Comparison of ENCODE assay signal across 13 cellular contexts in the genomic region with DNA sequence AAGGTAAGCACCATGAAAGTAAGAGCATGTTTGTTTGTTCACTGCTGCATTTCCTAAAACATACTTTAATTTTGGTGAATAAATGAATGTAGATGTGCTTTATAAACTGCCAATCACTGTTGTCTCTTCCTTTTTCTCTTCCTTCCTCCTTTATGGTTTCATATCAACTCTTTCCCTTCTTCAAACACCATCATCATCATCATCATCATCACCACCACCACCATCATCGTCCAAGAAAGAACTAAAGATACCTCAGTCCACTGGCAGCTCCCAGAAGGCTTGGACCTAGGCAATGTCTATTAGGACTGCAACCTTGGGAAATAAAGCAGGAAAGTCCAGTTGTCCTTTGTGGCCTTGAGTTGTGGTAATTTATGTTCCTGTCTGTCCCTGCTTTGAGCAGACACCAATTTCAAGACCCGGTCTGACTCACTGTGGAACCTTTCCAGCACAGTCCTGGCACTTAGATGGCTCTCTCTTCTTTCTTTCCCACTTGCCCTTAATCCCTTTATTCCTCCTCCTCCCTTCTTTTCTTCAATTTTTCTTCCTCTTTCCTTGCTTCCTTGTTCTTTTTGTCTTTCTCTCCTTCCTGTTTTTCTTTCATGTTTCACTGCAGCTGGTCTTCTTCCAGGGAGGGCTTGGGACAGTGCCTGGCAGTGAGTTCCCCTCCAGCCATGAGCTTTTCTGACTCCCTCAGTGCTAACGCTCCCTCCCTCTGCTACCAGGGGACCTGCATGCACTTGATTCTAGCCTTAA.
A peak's percentile ranks its signal among the peaks of the same experiment; 100 is the strongest.
DNase-seq lines count a peak whose midpoint lies in the region; ATAC-seq and TF ChIP-seq lines count a peak whose summit lies in the region.
"Had no signal": no experiment of that assay in that cellular context is flagged by ENCODE, and none has a peak within 500 bp of the region (broad histone marks: within the 10 kb centered on the region; RNA-seq: fewer than 3 reads in every experiment).

No MANE protein-coding gene starts in this region.

- H3K36me3 ChIP-seq in PC-9 (ENCODE audit: low read depth) (no peaks in the 10 kb centered on the region), esophagus muscularis mucosa (no peaks in the 10 kb centered on the region), mesenchymal stem cell (ENCODE audit: control insufficient read depth in 1 of 2, insufficient read depth in 2 of 2, low read depth in 1 of 2, low read length in 2 of 2) (no peaks in the 10 kb centered on the region), thyroid gland (no peaks in the 10 kb centered on the region)
- H3K36me3 ChIP-seq: SJSA1 had no signal

- H2AFZ ChIP-seq in PC-9 (no peak overlapping the region), mesenchymal stem cell (ENCODE audit: low read depth, low read length) (no peak overlapping the region)

- no peak for TF ChIP-seq EP300 in esophagus muscularis mucosa (IDR thresholded peaks at IDR 0.05)

- peak overlapping the region; percentile 42 for H3K9ac ChIP-seq in mesenchymal stem cell (ENCODE audit: low read length)

- H3K9me2 ChIP-seq in PC-9 (ENCODE audit: insufficient read depth) = no peaks in the 10 kb centered on the region

- H3K4me3 ChIP-seq in PC-9 (no peak overlapping the region), esophagus muscularis mucosa (no peak overlapping the region), mesenchymal stem cell (ENCODE audit: insufficient read depth in 1 of 2, low read depth in 1 of 2, low read length in 2 of 2) (no peak overlapping the region), thyroid gland (replicated peaks in 1 of 3) (no peak overlapping the region)
- H3K4me3 ChIP-seq: SJSA1 had no signal

- H3K27ac ChIP-seq in PC-9 (peak overlapping the region; percentile 50), esophagus muscularis mucosa (replicated peaks in 1 of 4) (peak overlapping the region; percentile 68 to 76 (median 74)), mesenchymal stem cell (ENCODE audit: low read length, poor library complexity, severe bottlenecking) (no peak overlapping the region), thyroid gland (peak overlapping the region; percentile 91 to 99 (median 92))
- H3K27ac ChIP-seq: SJSA1 had no signal

- no peak overlapping the region for H3K4ac ChIP-seq in mesenchymal stem cell (ENCODE audit: low read depth in 1 of 2, low read length in 2 of 2)

- BruUV-seq in PC-9 (replicated peaks; lab: Mats Ljungman, UMichigan) = no TSS peak

- WGBS in esophagus muscularis mucosa = 50% methylated on average over 2 of the region's 3 CpGs
- 75% methylated on average over 3 of the region's 3 CpGs for WGBS in mesenchymal stem cell
- 53 to 72% methylated on average over 3 of the region's 3 CpGs for whole genome bisulfite sequencing in thyroid gland, 2 donors

- H2BK15ac ChIP-seq in mesenchymal stem cell (ENCODE audit: low read depth, poor library complexity, severe bottlenecking) = no peak overlapping the region

- H3K23ac ChIP-seq in mesenchymal stem cell (ENCODE audit: low read length in 2 of 2) = no peak overlapping the region

- ATAC-seq in GM19023 (IDR thresholded peaks at IDR 0.05; ENCODE audit: unreplicated experiment) (no peak), GM19035 (IDR thresholded peaks at IDR 0.05; ENCODE audit: unreplicated experiment) (no peak)
- ATAC-seq: activated T-cell treated with anti-CD3 and anti-CD28 coated beads, Interleukin-2, amount 50 U/mL, for 4 hours had no signal

- CTCF ChIA-PET in PC-9 (lab: Charles Lee) = no interaction called here

- peaks cover 29% of the 10 kb centered on the region for H3K4me1 ChIP-seq in PC-9 (replicated peaks; ENCODE audit: insufficient read depth)
- peaks cover 29 to 38% (median 32%) of the 10 kb centered on the region in 4 donors for H3K4me1 ChIP-seq in esophagus muscularis mucosa
- no peaks in the 10 kb centered on the region for H3K4me1 ChIP-seq in mesenchymal stem cell (ENCODE audit: control insufficient read depth, insufficient read depth, low read depth, low read length)
- peaks cover 34 to 43% of the 10 kb centered on the region in 2 donors for H3K4me1 ChIP-seq in thyroid gland

- TF ChIP-seq POLR2A in esophagus muscularis mucosa (IDR thresholded peaks at IDR 0.05; ENCODE audit: low read depth) (no peak), thyroid gland (IDR thresholded peaks at IDR 0.05) (no peak)

- intact Hi-C loops in PC-9 (cut with micrococcal nuclease; ENCODE audit: unreplicated experiment) = no loop called here
- intact Hi-C loops in esophagus muscularis mucosa (cut with DNase I) = loop anchor here (5.0 kb wide), 1 partner anchor 174 kb away; no protein-coding TSS in a partner anchor
- intact Hi-C loops in thyroid gland (cut with DNase I) = no loop called here

- POLR2A ChIA-PET in PC-9 (lab: Charles Lee; ENCODE audit: unreplicated experiment) = no interaction called here

- H3K4me2 ChIP-seq in PC-9 (peak overlapping the region; percentile 38), mesenchymal stem cell (ENCODE audit: low read length, poor library complexity, severe bottlenecking) (no peak overlapping the region)

- H3K9me3 ChIP-seq in PC-9 (ENCODE audit: insufficient read depth, low read depth) (no peaks in the 10 kb centered on the region), esophagus muscularis mucosa (no peaks in the 10 kb centered on the region), mesenchymal stem cell (ENCODE audit: control insufficient read depth, low read length) (no peaks in the 10 kb centered on the region), thyroid gland (no peaks in the 10 kb centered on the region)
- H3K9me3 ChIP-seq: SJSA1 had no signal

- H4K8ac ChIP-seq in mesenchymal stem cell (ENCODE audit: low read length) = no peak overlapping the region

- H2BK120ac ChIP-seq in mesenchymal stem cell (ENCODE audit: low read depth, low read length) = no peak overlapping the region

- H4K91ac ChIP-seq in mesenchymal stem cell (ENCODE audit: low read length) = no peak overlapping the region

- no peaks in the 10 kb centered on the region for H3K79me2 ChIP-seq in PC-9 (ENCODE audit: low read depth)

- DNase-seq in PC-9 (no peak), esophagus muscularis mucosa (ENCODE audit: extremely low spot score) (peak; percentile 75), mesenchymal stem cell (no peak), thyroid gland (peak in 1 of 2 donors; percentile 18), GM19240 (ENCODE audit: insufficient read length, low spot score) (no peak), NCI-H2029 (lab: John Stamatoyannopoulos, UW) (no peak)
- DNase-seq: activated T-cell treated with anti-CD3 and anti-CD28 coated beads, Interleukin-2, amount 50 U/mL, for 4 hours; endodermal cell; GF-D8; NCI-H1436 had no signal

- H2BK5ac ChIP-seq in mesenchymal stem cell (ENCODE audit: low read depth, low read length, poor library complexity, severe bottlenecking) = no peak overlapping the region

- H3K18ac ChIP-seq in mesenchymal stem cell (ENCODE audit: low read depth in 1 of 2, low read length in 2 of 2) = peak overlapping the region in 1 of 2 experiments; percentile 34

- H3F3A ChIP-seq in PC-9 (ENCODE audit: insufficient read depth, low read depth) = 0 out of 2 replicates have a peak, but pooled peaks cover 14% of the 10 kb centered on the region

- H2BK12ac ChIP-seq in mesenchymal stem cell (ENCODE audit: low read length in 2 of 2) = no peak overlapping the region

- H2AK5ac ChIP-seq in mesenchymal stem cell (ENCODE audit: low read length, severe bottlenecking) = no peak overlapping the region

- H3K14ac ChIP-seq in mesenchymal stem cell (ENCODE audit: low read length in 2 of 2) = no peak overlapping the region

- no peak for TF ChIP-seq CTCF in PC-9 (conservative IDR thresholded peaks at IDR 0.05)
- TF ChIP-seq CTCF in esophagus muscularis mucosa (IDR thresholded peaks at IDR 0.05) = no peak
- peak in 2 of 6 experiments; percentile 10 to 15 for TF ChIP-seq CTCF in thyroid gland (IDR thresholded peaks at IDR 0.05)

- H3K27me3 ChIP-seq in PC-9 (ENCODE audit: insufficient read depth, low read depth) (no peaks in the 10 kb centered on the region), esophagus muscularis mucosa (no peaks in the 10 kb centered on the region), mesenchymal stem cell (ENCODE audit: control insufficient read depth in 1 of 2, insufficient read depth in 1 of 2, low read length in 2 of 2) (no peaks in the 10 kb centered on the region), thyroid gland (no peaks in the 10 kb centered on the region)
- H3K27me3 ChIP-seq: SJSA1 had no signal

- no peaks in the 10 kb centered on the region for H4K20me1 ChIP-seq in PC-9 (ENCODE audit: insufficient read depth)

- H3K79me1 ChIP-seq in mesenchymal stem cell (replicated peaks; ENCODE audit: low read length, poor library complexity, severe bottlenecking) = no peaks in the 10 kb centered on the region
